17 cellular contexts compared by ENCODE assay signal in the genomic region with DNA sequence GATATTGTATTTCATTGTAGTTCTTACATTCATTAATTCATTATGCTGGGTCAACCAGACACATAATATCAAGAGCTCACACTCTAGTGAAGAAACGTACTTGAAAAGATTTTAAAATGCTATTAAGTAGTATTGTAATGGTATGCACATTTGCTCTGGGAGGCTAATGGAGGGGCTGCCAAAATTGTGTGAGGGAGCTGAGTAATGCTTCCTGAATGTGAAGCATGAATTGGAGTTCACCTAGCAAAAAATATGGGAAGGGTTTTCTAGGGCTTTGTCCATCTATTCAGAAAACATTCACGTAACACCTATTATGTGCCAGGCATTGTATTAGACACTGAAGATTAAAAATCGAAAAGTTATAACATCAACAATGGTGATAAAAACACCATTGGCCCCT.
"Had no signal": no experiment of that assay in that cellular context is flagged by ENCODE, and none has a peak within 500 bp of the region (broad histone marks: within the 10 kb centered on the region; RNA-seq: fewer than 3 reads in every experiment).

No MANE protein-coding gene starts in this region.

- H3K4me1 ChIP-seq: lower lobe of right lung had no signal

- H3K27me3 ChIP-seq: body of pancreas, pancreas, tibial nerve had no signal

- DNase-seq: activated CD4-positive, alpha-beta T cell treated with anti-CD3 and anti-CD28 coated beads for 1 hour; activated CD4-positive, alpha-beta T cell treated with anti-CD3 and anti-CD28 coated beads, Interleukin-2, amount 50 U/mL, for 4 hours; activated naive CD4-positive, alpha-beta T cell treated with anti-CD3 and anti-CD28 coated beads, Interleukin-2, amount 50 U/mL, for 16 hours; body of pancreas; central memory CD4-positive, alpha-beta T cell; cortex of kidney; effector memory CD8-positive, alpha-beta T cell; left colon; lower lobe of right lung; midbrain; pancreas; stimulated activated CD4-positive, alpha-beta T cell treated with anti-CD3 and anti-CD28 coated beads, Interleukin-2, amount 100 ng/mL, for 48 hours; T-cell; T-helper 9 cell had no signal

- H3K27ac ChIP-seq: epithelial cell of prostate, lower lobe of right lung, pancreas, tibial nerve had no signal

- ATAC-seq: body of pancreas; effector memory CD8-positive, alpha-beta T cell; left colon; lower lobe of right lung; pancreas; stimulated activated memory B cell treated with anti-CD40 and anti-IgM and Interleukin-4, amounts not matched to agents 10 μg/mL and 1 μg/mL and 100 μg/mL, for 72 hours; T-cell had no signal

- H3K4me3 ChIP-seq: body of pancreas, lower lobe of right lung, pancreas, tibial nerve had no signal

- H3K36me3 ChIP-seq: lower lobe of right lung, pancreas, tibial nerve had no signal

- H3K9me3 ChIP-seq: body of pancreas, lower lobe of right lung, pancreas, tibial nerve had no signal
